ENCODE assay signal across 1 cellular context in genomic region chr16:66830422-66831404, GRCh38.
TF ChIP-seq lines count a peak whose summit lies in the region.

TSS of gene NAE1 (minus strand) at chr16:66830976. CDS start at chr16:66830899, 77 bp downstream.

TF ChIP-seq in SK-N-SH, 30 proteins besides CTCF, POLR2A, EP300 and RAD21 (continued from another document):
- TF ChIP-seq, protein P1, sequence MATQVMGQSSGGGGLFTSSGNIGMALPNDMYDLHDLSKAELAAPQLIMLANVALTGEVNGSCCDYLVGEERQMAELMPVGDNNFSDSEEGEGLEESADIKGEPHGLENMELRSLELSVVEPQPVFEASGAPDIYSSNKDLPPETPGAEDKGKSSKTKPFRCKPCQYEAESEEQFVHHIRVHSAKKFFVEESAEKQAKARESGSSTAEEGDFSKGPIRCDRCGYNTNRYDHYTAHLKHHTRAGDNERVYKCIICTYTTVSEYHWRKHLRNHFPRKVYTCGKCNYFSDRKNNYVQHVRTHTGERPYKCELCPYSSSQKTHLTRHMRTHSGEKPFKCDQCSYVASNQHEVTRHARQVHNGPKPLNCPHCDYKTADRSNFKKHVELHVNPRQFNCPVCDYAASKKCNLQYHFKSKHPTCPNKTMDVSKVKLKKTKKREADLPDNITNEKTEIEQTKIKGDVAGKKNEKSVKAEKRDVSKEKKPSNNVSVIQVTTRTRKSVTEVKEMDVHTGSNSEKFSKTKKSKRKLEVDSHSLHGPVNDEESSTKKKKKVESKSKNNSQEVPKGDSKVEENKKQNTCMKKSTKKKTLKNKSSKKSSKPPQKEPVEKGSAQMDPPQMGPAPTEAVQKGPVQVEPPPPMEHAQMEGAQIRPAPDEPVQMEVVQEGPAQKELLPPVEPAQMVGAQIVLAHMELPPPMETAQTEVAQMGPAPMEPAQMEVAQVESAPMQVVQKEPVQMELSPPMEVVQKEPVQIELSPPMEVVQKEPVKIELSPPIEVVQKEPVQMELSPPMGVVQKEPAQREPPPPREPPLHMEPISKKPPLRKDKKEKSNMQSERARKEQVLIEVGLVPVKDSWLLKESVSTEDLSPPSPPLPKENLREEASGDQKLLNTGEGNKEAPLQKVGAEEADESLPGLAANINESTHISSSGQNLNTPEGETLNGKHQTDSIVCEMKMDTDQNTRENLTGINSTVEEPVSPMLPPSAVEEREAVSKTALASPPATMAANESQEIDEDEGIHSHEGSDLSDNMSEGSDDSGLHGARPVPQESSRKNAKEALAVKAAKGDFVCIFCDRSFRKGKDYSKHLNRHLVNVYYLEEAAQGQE (IDR thresholded peaks at IDR 0.05; ENCODE audit: low read depth, low read length) = no peak
- TF ChIP-seq NFIC (IDR thresholded peaks at IDR 0.05; ENCODE audit: borderline replicate concordance) = no peak
- TF ChIP-seq TAF1 (IDR thresholded peaks at IDR 0.05; ENCODE audit: borderline replicate concordance, low read depth, low read length) = peak; percentile 49; the same call in 1 of the 2 replicates
- TF ChIP-seq FOXJ3 (CRISPR knock-in tag; IDR thresholded peaks at IDR 0.05) = peak; percentile 18; the same call in 1 of the 2 replicates
- peak; percentile 86 for TF ChIP-seq NRF1 (IDR thresholded peaks at IDR 0.05; ENCODE audit: low read depth, low read length)
- TF ChIP-seq USF1 (IDR thresholded peaks at IDR 0.05; ENCODE audit: borderline replicate concordance, low read depth) = no peak; the same call in 1 of the 2 replicates
- TF ChIP-seq TCF12 (IDR thresholded peaks at IDR 0.05) = no peak; the same call in 1 of the 2 replicates
- TF ChIP-seq RXRA (IDR thresholded peaks at IDR 0.05; ENCODE audit: borderline replicate concordance, low read depth) = no peak
- TF ChIP-seq RCOR1 (IDR thresholded peaks at IDR 0.05; ENCODE audit: low read length) = peak; percentile 83; the same call in 1 of the 2 replicates
- TF ChIP-seq, protein P2, sequence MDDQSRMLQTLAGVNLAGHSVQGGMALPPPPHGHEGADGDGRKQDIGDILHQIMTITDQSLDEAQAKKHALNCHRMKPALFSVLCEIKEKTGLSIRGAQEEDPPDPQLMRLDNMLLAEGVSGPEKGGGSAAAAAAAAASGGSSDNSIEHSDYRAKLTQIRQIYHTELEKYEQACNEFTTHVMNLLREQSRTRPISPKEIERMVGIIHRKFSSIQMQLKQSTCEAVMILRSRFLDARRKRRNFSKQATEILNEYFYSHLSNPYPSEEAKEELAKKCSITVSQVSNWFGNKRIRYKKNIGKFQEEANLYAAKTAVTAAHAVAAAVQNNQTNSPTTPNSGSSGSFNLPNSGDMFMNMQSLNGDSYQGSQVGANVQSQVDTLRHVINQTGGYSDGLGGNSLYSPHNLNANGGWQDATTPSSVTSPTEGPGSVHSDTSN (IDR thresholded peaks at IDR 0.05) = no peak
- no peak for TF ChIP-seq USF2 (IDR thresholded peaks at IDR 0.05; ENCODE audit: borderline replicate concordance, low read depth, low read length)
- peak; percentile 52 for TF ChIP-seq SMC3 (IDR thresholded peaks at IDR 0.05; ENCODE audit: low read depth, low read length)
- TF ChIP-seq ELF1 (IDR thresholded peaks at IDR 0.05) = no peak
- TF ChIP-seq POLR2AphosphoS5 (IDR thresholded peaks at IDR 0.05; ENCODE audit: low read depth, low read length) = peak; percentile 83
- no peak for TF ChIP-seq CHD2 (IDR thresholded peaks at IDR 0.05; ENCODE audit: low read length, partially characterized antibody)
- TF ChIP-seq GABPA (IDR thresholded peaks at IDR 0.05; ENCODE audit: low read depth) = no peak
- peak; percentile 34; the same call in 1 of the 2 replicates for TF ChIP-seq SIN3A (IDR thresholded peaks at IDR 0.05; ENCODE audit: borderline replicate concordance, low read depth, low read length)
- TF ChIP-seq TEAD4 (IDR thresholded peaks at IDR 0.05; ENCODE audit: borderline replicate concordance, insufficient read depth) = no peak
- peak; percentile 81 for TF ChIP-seq YY1 (IDR thresholded peaks at IDR 0.05; ENCODE audit: low read depth)
- no peak for TF ChIP-seq MEF2A (IDR thresholded peaks at IDR 0.05; ENCODE audit: borderline replicate concordance, low read depth)
